ENCODE assay signal across 1 cellular context in the genomic region with DNA sequence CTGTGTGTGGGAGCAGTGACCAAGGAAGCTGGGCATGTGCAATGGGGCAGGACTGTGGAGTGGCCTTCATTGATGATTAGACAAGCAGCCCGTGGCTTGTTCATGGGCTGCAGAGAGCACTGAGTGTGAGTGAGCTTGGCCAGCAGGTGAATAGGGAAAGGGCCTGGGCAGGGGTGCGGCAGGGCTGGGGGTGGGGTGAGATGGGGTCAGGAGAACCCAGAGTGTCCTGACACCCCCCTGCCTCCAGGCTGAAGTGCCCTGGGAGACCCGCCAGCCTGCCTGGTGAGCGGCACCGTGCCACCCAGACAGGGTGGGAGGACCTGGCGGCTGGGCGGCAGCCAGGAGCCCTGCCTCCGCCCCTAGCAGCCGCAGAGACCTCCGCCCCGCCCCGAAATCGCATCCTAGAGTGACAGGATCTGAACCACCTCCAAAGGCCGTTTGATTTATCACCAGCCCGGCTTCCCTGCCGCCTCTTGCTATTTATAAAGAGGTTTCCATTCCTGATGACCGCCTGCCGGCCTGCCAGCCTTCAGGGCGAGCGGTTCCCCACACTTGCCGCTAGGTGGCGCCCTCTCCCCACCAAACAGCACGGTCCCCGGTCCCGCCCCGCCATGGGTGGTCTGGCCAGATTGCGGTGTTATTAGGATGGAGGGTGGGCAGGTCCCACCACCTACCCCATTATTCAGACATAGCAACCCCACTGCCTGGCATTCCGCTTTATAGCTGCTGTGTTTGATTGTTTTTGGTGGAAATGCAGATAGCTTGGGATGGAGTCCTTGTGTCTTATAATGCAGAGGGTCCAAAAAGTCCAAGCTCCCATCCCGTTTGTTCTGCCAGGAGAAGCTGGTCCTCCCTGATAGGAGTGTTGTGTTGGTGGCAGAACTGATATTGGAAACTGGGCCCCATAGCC.
A peak's percentile ranks its signal among the peaks of the same experiment; 100 is the strongest.
TF ChIP-seq lines count a peak whose summit lies in the region.

No MANE protein-coding gene starts in this region.

TF ChIP-seq in K562, 482 proteins besides CTCF, POLR2A, EP300 and RAD21 (continued from another document and continues in another):
- TF ChIP-seq, protein P1, sequence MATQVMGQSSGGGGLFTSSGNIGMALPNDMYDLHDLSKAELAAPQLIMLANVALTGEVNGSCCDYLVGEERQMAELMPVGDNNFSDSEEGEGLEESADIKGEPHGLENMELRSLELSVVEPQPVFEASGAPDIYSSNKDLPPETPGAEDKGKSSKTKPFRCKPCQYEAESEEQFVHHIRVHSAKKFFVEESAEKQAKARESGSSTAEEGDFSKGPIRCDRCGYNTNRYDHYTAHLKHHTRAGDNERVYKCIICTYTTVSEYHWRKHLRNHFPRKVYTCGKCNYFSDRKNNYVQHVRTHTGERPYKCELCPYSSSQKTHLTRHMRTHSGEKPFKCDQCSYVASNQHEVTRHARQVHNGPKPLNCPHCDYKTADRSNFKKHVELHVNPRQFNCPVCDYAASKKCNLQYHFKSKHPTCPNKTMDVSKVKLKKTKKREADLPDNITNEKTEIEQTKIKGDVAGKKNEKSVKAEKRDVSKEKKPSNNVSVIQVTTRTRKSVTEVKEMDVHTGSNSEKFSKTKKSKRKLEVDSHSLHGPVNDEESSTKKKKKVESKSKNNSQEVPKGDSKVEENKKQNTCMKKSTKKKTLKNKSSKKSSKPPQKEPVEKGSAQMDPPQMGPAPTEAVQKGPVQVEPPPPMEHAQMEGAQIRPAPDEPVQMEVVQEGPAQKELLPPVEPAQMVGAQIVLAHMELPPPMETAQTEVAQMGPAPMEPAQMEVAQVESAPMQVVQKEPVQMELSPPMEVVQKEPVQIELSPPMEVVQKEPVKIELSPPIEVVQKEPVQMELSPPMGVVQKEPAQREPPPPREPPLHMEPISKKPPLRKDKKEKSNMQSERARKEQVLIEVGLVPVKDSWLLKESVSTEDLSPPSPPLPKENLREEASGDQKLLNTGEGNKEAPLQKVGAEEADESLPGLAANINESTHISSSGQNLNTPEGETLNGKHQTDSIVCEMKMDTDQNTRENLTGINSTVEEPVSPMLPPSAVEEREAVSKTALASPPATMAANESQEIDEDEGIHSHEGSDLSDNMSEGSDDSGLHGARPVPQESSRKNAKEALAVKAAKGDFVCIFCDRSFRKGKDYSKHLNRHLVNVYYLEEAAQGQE (CRISPR knock-in tag; IDR thresholded peaks at IDR 0.05; ENCODE audit: low read depth), result no peak
- TF ChIP-seq ZNF184 (CRISPR knock-in tag; IDR thresholded peaks at IDR 0.05) (no peak), ZNF124 (CRISPR knock-in tag; IDR thresholded peaks at IDR 0.05) (no peak), PTBP1 (IDR thresholded peaks at IDR 0.05; ENCODE audit: low read depth, low read length) (no peak), SREBF2 (CRISPR knock-in tag; IDR thresholded peaks at IDR 0.05) (no peak), ZNF23 (CRISPR knock-in tag; IDR thresholded peaks at IDR 0.05) (no peak), RBBP5 (IDR thresholded peaks at IDR 0.05; ENCODE audit: borderline replicate concordance, insufficient read depth, low read length, poor library complexity, severe bottlenecking) (no peak), TSC22D4 (tag; IDR thresholded peaks at IDR 0.05) (no peak), CCAR2 (IDR thresholded peaks at IDR 0.05; ENCODE audit: low read depth, low read length) (no peak), KDM1A (IDR thresholded peaks at IDR 0.05) (peak; percentile 20 to 38; a peak in 1 of 4 replicates), RFX7 (CRISPR knock-in tag; IDR thresholded peaks at IDR 0.05) (no peak), SIN3B (IDR thresholded peaks at IDR 0.05; ENCODE audit: low read depth) (no peak), ZNF263 (CRISPR knock-in tag; IDR thresholded peaks at IDR 0.05; ENCODE audit: borderline replicate concordance) (no peak), FOXJ2 (tag; IDR thresholded peaks at IDR 0.05) (no peak), SAP30 (IDR thresholded peaks at IDR 0.05; ENCODE audit: borderline replicate concordance, insufficient read depth, low read depth, low read length, poor library complexity, severe bottlenecking) (no peak), NELFE (IDR thresholded peaks at IDR 0.05; ENCODE audit: insufficient read depth, insufficient read length) (no peak), RBM14 (IDR thresholded peaks at IDR 0.05; ENCODE audit: borderline replicate concordance, insufficient read depth, low read depth, low read length) (no peak), ZNF76 (CRISPR knock-in tag; IDR thresholded peaks at IDR 0.05; ENCODE audit: borderline replicate concordance) (no peak), ATF1 (CRISPR knock-in tag; IDR thresholded peaks at IDR 0.05) (no peak), ATF1 (tag; IDR thresholded peaks at IDR 0.05) (no peak), KAT7 (CRISPR knock-in tag; IDR thresholded peaks at IDR 0.05; ENCODE audit: borderline replicate concordance) (no peak), POLR2G (IDR thresholded peaks at IDR 0.05; ENCODE audit: low read depth, low read length) (no peak), ZBTB1 (CRISPR knock-in tag; IDR thresholded peaks at IDR 0.05; ENCODE audit: borderline replicate concordance, low read depth) (no peak), CHD1 (IDR thresholded peaks at IDR 0.05; ENCODE audit: low read length) (no peak), XRCC3 (IDR thresholded peaks at IDR 0.05) (no peak), NR2C1 (IDR thresholded peaks at IDR 0.05) (no peak), NR2C1 (tag; IDR thresholded peaks at IDR 0.05) (no peak), BRD9 (IDR thresholded peaks at IDR 0.05; ENCODE audit: low read depth, partially characterized antibody) (no peak), BDP1 (IDR thresholded peaks at IDR 0.05; ENCODE audit: insufficient read depth, insufficient read length) (no peak), CSDE1 (IDR thresholded peaks at IDR 0.05) (no peak), ELF2 (CRISPR knock-in tag; IDR thresholded peaks at IDR 0.05) (no peak), DMBX1 (CRISPR knock-in tag; IDR thresholded peaks at IDR 0.05; ENCODE audit: borderline replicate concordance) (no peak), FOS (IDR thresholded peaks at IDR 0.05; ENCODE audit: extremely low read depth, insufficient read length) (no peak), THRAP3 (IDR thresholded peaks at IDR 0.05; ENCODE audit: borderline replicate concordance) (no peak), BHLHE40 (IDR thresholded peaks at IDR 0.05; ENCODE audit: low read length) (no peak), ZFPM2 (CRISPR knock-in tag; IDR thresholded peaks at IDR 0.05) (no peak), FUS (optimal IDR thresholded peaks at IDR 0.05; ENCODE audit: low read depth, low read length) (no peak), PML (IDR thresholded peaks at IDR 0.05; ENCODE audit: low read length) (no peak), CHCHD3 (CRISPR knock-in tag; IDR thresholded peaks at IDR 0.05) (no peak), BRD4 (IDR thresholded peaks at IDR 0.05) (no peak), ETV6 (IDR thresholded peaks at IDR 0.05; ENCODE audit: borderline replicate concordance in 1 of 2, low read depth in 2 of 2, low read length in 1 of 2) (no peak), ETV6 (CRISPR knock-in tag; IDR thresholded peaks at IDR 0.05; ENCODE audit: borderline replicate concordance) (no peak), TCF7L2 (IDR thresholded peaks at IDR 0.05; ENCODE audit: low read depth, low read length) (no peak), RBM15 (IDR thresholded peaks at IDR 0.05; ENCODE audit: insufficient read depth, low read length) (no peak), MEIS2 (IDR thresholded peaks at IDR 0.05; ENCODE audit: partially characterized antibody) (peak; percentile 77)
- TF ChIP-seq, protein P2, sequence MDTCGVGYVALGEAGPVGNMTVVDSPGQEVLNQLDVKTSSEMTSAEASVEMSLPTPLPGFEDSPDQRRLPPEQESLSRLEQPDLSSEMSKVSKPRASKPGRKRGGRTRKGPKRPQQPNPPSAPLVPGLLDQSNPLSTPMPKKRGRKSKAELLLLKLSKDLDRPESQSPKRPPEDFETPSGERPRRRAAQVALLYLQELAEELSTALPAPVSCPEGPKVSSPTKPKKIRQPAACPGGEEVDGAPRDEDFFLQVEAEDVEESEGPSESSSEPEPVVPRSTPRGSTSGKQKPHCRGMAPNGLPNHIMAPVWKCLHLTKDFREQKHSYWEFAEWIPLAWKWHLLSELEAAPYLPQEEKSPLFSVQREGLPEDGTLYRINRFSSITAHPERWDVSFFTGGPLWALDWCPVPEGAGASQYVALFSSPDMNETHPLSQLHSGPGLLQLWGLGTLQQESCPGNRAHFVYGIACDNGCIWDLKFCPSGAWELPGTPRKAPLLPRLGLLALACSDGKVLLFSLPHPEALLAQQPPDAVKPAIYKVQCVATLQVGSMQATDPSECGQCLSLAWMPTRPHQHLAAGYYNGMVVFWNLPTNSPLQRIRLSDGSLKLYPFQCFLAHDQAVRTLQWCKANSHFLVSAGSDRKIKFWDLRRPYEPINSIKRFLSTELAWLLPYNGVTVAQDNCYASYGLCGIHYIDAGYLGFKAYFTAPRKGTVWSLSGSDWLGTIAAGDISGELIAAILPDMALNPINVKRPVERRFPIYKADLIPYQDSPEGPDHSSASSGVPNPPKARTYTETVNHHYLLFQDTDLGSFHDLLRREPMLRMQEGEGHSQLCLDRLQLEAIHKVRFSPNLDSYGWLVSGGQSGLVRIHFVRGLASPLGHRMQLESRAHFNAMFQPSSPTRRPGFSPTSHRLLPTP (IDR thresholded peaks at IDR 0.05; ENCODE audit: borderline replicate concordance, extremely low read depth, insufficient read length), result no peak
- TF ChIP-seq, protein P3, sequence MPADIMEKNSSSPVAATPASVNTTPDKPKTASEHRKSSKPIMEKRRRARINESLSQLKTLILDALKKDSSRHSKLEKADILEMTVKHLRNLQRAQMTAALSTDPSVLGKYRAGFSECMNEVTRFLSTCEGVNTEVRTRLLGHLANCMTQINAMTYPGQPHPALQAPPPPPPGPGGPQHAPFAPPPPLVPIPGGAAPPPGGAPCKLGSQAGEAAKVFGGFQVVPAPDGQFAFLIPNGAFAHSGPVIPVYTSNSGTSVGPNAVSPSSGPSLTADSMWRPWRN (IDR thresholded peaks at IDR 0.05; ENCODE audit: low read depth), result no peak
- TF ChIP-seq, protein P4, sequence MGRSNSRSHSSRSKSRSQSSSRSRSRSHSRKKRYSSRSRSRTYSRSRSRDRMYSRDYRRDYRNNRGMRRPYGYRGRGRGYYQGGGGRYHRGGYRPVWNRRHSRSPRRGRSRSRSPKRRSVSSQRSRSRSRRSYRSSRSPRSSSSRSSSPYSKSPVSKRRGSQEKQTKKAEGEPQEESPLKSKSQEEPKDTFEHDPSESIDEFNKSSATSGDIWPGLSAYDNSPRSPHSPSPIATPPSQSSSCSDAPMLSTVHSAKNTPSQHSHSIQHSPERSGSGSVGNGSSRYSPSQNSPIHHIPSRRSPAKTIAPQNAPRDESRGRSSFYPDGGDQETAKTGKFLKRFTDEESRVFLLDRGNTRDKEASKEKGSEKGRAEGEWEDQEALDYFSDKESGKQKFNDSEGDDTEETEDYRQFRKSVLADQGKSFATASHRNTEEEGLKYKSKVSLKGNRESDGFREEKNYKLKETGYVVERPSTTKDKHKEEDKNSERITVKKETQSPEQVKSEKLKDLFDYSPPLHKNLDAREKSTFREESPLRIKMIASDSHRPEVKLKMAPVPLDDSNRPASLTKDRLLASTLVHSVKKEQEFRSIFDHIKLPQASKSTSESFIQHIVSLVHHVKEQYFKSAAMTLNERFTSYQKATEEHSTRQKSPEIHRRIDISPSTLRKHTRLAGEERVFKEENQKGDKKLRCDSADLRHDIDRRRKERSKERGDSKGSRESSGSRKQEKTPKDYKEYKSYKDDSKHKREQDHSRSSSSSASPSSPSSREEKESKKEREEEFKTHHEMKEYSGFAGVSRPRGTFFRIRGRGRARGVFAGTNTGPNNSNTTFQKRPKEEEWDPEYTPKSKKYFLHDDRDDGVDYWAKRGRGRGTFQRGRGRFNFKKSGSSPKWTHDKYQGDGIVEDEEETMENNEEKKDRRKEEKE (IDR thresholded peaks at IDR 0.05; ENCODE audit: borderline replicate concordance in 1 of 2, control insufficient read depth in 1 of 2, low read depth in 2 of 2, low read length in 1 of 2), result no peak
- TF ChIP-seq, protein P5, sequence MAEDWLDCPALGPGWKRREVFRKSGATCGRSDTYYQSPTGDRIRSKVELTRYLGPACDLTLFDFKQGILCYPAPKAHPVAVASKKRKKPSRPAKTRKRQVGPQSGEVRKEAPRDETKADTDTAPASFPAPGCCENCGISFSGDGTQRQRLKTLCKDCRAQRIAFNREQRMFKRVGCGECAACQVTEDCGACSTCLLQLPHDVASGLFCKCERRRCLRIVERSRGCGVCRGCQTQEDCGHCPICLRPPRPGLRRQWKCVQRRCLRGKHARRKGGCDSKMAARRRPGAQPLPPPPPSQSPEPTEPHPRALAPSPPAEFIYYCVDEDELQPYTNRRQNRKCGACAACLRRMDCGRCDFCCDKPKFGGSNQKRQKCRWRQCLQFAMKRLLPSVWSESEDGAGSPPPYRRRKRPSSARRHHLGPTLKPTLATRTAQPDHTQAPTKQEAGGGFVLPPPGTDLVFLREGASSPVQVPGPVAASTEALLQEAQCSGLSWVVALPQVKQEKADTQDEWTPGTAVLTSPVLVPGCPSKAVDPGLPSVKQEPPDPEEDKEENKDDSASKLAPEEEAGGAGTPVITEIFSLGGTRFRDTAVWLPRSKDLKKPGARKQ (CRISPR knock-in tag; IDR thresholded peaks at IDR 0.05), result no peak
- TF ChIP-seq, protein P6, sequence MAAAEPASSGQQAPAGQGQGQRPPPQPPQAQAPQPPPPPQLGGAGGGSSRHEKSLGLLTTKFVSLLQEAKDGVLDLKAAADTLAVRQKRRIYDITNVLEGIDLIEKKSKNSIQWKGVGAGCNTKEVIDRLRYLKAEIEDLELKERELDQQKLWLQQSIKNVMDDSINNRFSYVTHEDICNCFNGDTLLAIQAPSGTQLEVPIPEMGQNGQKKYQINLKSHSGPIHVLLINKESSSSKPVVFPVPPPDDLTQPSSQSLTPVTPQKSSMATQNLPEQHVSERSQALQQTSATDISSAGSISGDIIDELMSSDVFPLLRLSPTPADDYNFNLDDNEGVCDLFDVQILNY (CRISPR knock-in tag; IDR thresholded peaks at IDR 0.05), result 0 out of 2 replicates have a peak, but pooled peaks have one; percentile 28
- TF ChIP-seq, protein P7, sequence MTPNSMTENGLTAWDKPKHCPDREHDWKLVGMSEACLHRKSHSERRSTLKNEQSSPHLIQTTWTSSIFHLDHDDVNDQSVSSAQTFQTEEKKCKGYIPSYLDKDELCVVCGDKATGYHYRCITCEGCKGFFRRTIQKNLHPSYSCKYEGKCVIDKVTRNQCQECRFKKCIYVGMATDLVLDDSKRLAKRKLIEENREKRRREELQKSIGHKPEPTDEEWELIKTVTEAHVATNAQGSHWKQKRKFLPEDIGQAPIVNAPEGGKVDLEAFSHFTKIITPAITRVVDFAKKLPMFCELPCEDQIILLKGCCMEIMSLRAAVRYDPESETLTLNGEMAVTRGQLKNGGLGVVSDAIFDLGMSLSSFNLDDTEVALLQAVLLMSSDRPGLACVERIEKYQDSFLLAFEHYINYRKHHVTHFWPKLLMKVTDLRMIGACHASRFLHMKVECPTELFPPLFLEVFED (CRISPR knock-in tag; conservative IDR thresholded peaks at IDR 0.05), result no peak
